ENCODE assay signal across 8 cellular contexts in genomic region chr9:72363908-72364678, GRCh38. TPM values are rescaled to one million over a fixed set of nuclear protein-coding genes. Genes with fewer than 3 reads are reported as not detected.
DNase-seq lines count a peak whose midpoint lies in the region; ATAC-seq and TF ChIP-seq lines count a peak whose summit lies in the region.

No MANE protein-coding gene starts in this region.

- H3K4me3 Mint-ChIP-seq in dendritic cell treated with granulocyte-macrophage colony-stimulating factor and Interleukin-4, amounts not matched to agents 40 ng/mL and 50 ng/mL, for 4 days, result peak overlapping the region; percentile 76

- peak; percentile 0 for DNase-seq in DMS79 treated with DMSO at 0.1 percent for 48 hours (lab: John Stamatoyannopoulos, UW)
- no peak for DNase-seq in DMS79 (lab: John Stamatoyannopoulos, UW)
- DNase-seq in NB4 (ENCODE audit: low read depth), result peak; percentile 69
- peak; percentile 69 for DNase-seq in activated CD4-positive, alpha-beta T cell treated with anti-CD3 and anti-CD28 coated beads, Interleukin-2, amount 50 U/mL, for 1 hour
- DNase-seq in right lobe of liver, result peak; percentile 70 to 81 (median 79)
- peak; percentile 51 to 61 for DNase-seq in stimulated activated CD4-positive, alpha-beta T cell treated with anti-CD3 and anti-CD28 coated beads, Interleukin-4, amount 100 ng/mL, for 48 hours (ENCODE audit: low read depth in 2 of 2)

- CTCF ChIA-PET in HEK293 (lab: Yijun Ruan, JAX), result interaction anchor here (0.7 to 2.0 kb wide), 2 partner anchors 57 to 225 kb away, joined by 3 to 6 read pairs; no protein-coding TSS in a partner anchor

- POLR2A ChIA-PET in HEK293 (lab: Yijun Ruan, JAX), result interaction anchor here (0.7 to 2.4 kb wide), 20 partner anchors 8 to 233 kb away, joined by 3 to 24 read pairs (median 7); no protein-coding TSS in a partner anchor

- peak overlapping the region; percentile 97 for H3K27ac Mint-ChIP-seq in dendritic cell treated with granulocyte-macrophage colony-stimulating factor and Interleukin-4, amounts not matched to agents 40 ng/mL and 50 ng/mL, for 4 days

- H3K9me3 Mint-ChIP-seq in dendritic cell treated with granulocyte-macrophage colony-stimulating factor and Interleukin-4, amounts not matched to agents 40 ng/mL and 50 ng/mL, for 4 days, result no peaks in the 10 kb centered on the region

- no peak for TF ChIP-seq POLR2A in NB4 (IDR thresholded peaks at IDR 0.05; ENCODE audit: extremely low read depth, insufficient read length)
- no peak for TF ChIP-seq POLR2A in right lobe of liver (IDR thresholded peaks at IDR 0.05)

- no peaks in the 10 kb centered on the region for H3K27me3 ChIP-seq in right lobe of liver

- ATAC-seq in right lobe of liver, result peak; percentile 2 to 36 (median 6)

- TF ChIP-seq CTCF in HEK293 (tag by site-specific recombination; IDR thresholded peaks at IDR 0.05) (no peak), NB4 (IDR thresholded peaks at IDR 0.05; ENCODE audit: low read depth, low read length) (no peak), right lobe of liver (IDR thresholded peaks at IDR 0.05) (no peak)

- H3K9me3 ChIP-seq in HEK293 (ENCODE audit: control insufficient read depth, insufficient read depth, low read depth, low read length) (no peaks in the 10 kb centered on the region), right lobe of liver (no peaks in the 10 kb centered on the region)

- H3K36me3 ChIP-seq in HEK293 (ENCODE audit: control insufficient read depth in 2 of 2, insufficient read depth in 1 of 2, low read length in 2 of 2), result peaks cover 6 to 42% of the 10 kb centered on the region in 2 experiments; a peak in 2 of 3 replicates
- peaks cover 0 to 25% (median 12%) of the 10 kb centered on the region in 4 donors for H3K36me3 ChIP-seq in right lobe of liver

- peaks cover 60% of the 10 kb centered on the region for H3K36me3 Mint-ChIP-seq in dendritic cell treated with granulocyte-macrophage colony-stimulating factor and Interleukin-4, amounts not matched to agents 40 ng/mL and 50 ng/mL, for 4 days (ENCODE audit: low read depth)

- H3K27ac ChIP-seq in HEK293 (ENCODE audit: extremely low read depth, low read depth, low read length), result peak overlapping the region; percentile 97
- H3K27ac ChIP-seq in right lobe of liver, result peak overlapping the region; percentile 99 to 100 (median 100)

- peaks cover 13% of the 10 kb centered on the region for H3K4me1 ChIP-seq in HEK293 (ENCODE audit: control insufficient read depth, insufficient read depth, low read length)
- peaks cover 0 to 23% (median 11%) of the 10 kb centered on the region in 4 donors for H3K4me1 ChIP-seq in right lobe of liver

- intact Hi-C loops in dendritic cell treated with granulocyte-macrophage colony-stimulating factor and Interleukin-4, amounts not matched to agents 40 ng/mL and 50 ng/mL, for 4 days (cut with micrococcal nuclease), result loop anchor here (2.0 kb wide), 3 partner anchors 59 to 77 kb away; no protein-coding TSS in a partner anchor
- intact Hi-C loops in right lobe of liver (cut with DNase I), result loop anchor here in 1 of 2 donors (10.0 kb wide), 2 partner anchors 69 to 191 kb away; no protein-coding TSS in a partner anchor

- WGBS in right lobe of liver (ENCODE audit: insufficient coverage, low coverage, low lambda C conversion rate, missing lambda C conversion rate), result 0% methylated on average over 15 of the region's 73 CpGs

- H3K27me3 Mint-ChIP-seq in dendritic cell treated with granulocyte-macrophage colony-stimulating factor and Interleukin-4, amounts not matched to agents 40 ng/mL and 50 ng/mL, for 4 days, result no peaks in the 10 kb centered on the region

- H3K4me3 ChIP-seq in HEK293 (ENCODE audit: low read depth, low read length), result peak overlapping the region; percentile 85
- peak overlapping the region; percentile 88 for H3K4me3 ChIP-seq in NB4 (ENCODE audit: low read depth, low read length)
- peak overlapping the region; percentile 73 to 81 (median 74) for H3K4me3 ChIP-seq in right lobe of liver

- H3K4me1 Mint-ChIP-seq in dendritic cell treated with granulocyte-macrophage colony-stimulating factor and Interleukin-4, amounts not matched to agents 40 ng/mL and 50 ng/mL, for 4 days (ENCODE audit: low read depth), result peaks cover 20% of the 10 kb centered on the region

TF ChIP-seq in HEK293, 187 proteins besides CTCF, POLR2A, EP300 and RAD21:
- no peak for TF ChIP-seq ZNF266 (tag by site-specific recombination; IDR thresholded peaks at IDR 0.05; ENCODE audit: low read depth)
- TF ChIP-seq ZNF677 (tag by site-specific recombination; IDR thresholded peaks at IDR 0.05), result no peak
- peak; percentile 61 for TF ChIP-seq ZFHX2 (tag by site-specific recombination; conservative IDR thresholded peaks at IDR 0.05)
- no peak for TF ChIP-seq ZNF140 (tag by site-specific recombination; IDR thresholded peaks at IDR 0.05)
- peak; percentile 34; the same call in 1 of the 2 replicates for TF ChIP-seq ZBTB8A (tag by site-specific recombination; IDR thresholded peaks at IDR 0.05)
- TF ChIP-seq ZNF76 (tag by site-specific recombination; IDR thresholded peaks at IDR 0.05; ENCODE audit: borderline replicate concordance, low read depth), result peak; percentile 77; the same call in 1 of the 2 replicates
- no peak for TF ChIP-seq SP7 (tag by site-specific recombination; IDR thresholded peaks at IDR 0.05)
- TF ChIP-seq SP2 (tag by site-specific recombination; IDR thresholded peaks at IDR 0.05), result peak; percentile 74
- TF ChIP-seq EGR2 (tag by site-specific recombination; IDR thresholded peaks at IDR 0.05; ENCODE audit: low read depth), result peak; percentile 30; the same call in 1 of the 2 replicates
- no peak for TF ChIP-seq HOXD13 (CRISPR knock-in tag; IDR thresholded peaks at IDR 0.05; ENCODE audit: borderline replicate concordance)

RNA-seq across cellular contexts. Expression of gene ZFAND5, which starts 0.9 kb away (rescaled TPM):
- 100 to 1,000 TPM in 3 of 6 experiments, 10 to 100 TPM in 3; 88.4 to 119 (median 100) TPM for total RNA-seq in right lobe of liver
